11 cellular contexts compared by ENCODE assay signal in the genomic region with DNA sequence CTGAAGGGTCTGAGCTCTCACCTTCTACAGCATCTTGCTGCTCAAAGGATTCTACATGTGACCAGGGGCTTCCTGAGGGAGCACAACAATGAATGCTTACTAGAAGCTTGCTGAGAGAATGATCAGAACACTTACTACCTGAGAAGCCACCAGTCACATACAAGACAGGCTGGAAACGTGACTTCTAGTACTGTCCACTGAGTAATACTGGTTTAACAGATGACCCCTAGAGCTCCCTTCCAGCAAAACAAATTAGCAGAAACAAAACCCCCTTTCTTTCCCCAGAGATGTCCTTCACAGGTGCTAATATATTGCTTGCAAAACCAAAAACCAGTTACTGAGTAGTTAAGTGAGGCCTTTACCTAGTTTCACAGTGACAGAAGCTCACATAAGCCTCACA. TPM values are rescaled to one million over a fixed set of nuclear protein-coding genes. Genes with fewer than 3 reads are reported as not detected.
DNase-seq lines count a peak whose midpoint lies in the region; ATAC-seq, FAIRE-seq and TF ChIP-seq lines count a peak whose summit lies in the region.
"Had no signal": no experiment of that assay in that cellular context is flagged by ENCODE, and none has a peak within 500 bp of the region (broad histone marks: within the 10 kb centered on the region; RNA-seq: fewer than 3 reads in every experiment).

No MANE protein-coding gene starts in this region.

- peaks cover 10% of the 10 kb centered on the region for H3K36me3 ChIP-seq in BLaER1
- no peaks in the 10 kb centered on the region for H3K36me3 ChIP-seq in keratinocyte (ENCODE audit: control insufficient read depth in 2 of 2, extremely low read depth in 1 of 2, insufficient read depth in 2 of 2, low read length in 2 of 2)

- H3K9me3 ChIP-seq in BLaER1 (no peaks in the 10 kb centered on the region), keratinocyte (ENCODE audit: control insufficient read depth, low read depth, low read length) (no peaks in the 10 kb centered on the region)

- peaks cover 2% of the 10 kb centered on the region for H3K9me1 ChIP-seq in keratinocyte (ENCODE audit: control insufficient read depth, extremely low read depth, insufficient read depth, low read length)

- no peak overlapping the region for H2AFZ ChIP-seq in keratinocyte (ENCODE audit: control insufficient read depth, low read length)

- peak; percentile 40 for DNase-seq in GM13977 (ENCODE audit: low spot score)
- no peak for DNase-seq in WTC11 (ENCODE audit: low spot score)
- no peak for DNase-seq in keratinocyte (ENCODE audit: low read depth, low spot score)
- DNase-seq in cerebellum (ENCODE audit: low spot score), result no peak
- DNase-seq in activated gamma-delta T cell treated with Interleukin-2 at 50 U/mL for 16 hours, result no peak
- DNase-seq: amniotic stem cell, COR-L47, NCI-H2081 treated with DMSO at 0.1 percent for 48 hours had no signal

- CTCF ChIA-PET in WTC11 (lab: Charles Lee), result interaction anchor here (0.6 to 1.1 kb wide), 2 partner anchors 65 to 853 kb away, joined by 3 to 5 read pairs; a partner anchor contains a TSS

- H3K4me1 ChIP-seq in BLaER1, result peaks cover 38% of the 10 kb centered on the region
- peaks cover 22% of the 10 kb centered on the region for H3K4me1 ChIP-seq in keratinocyte (ENCODE audit: control insufficient read depth, extremely low read depth, insufficient read depth, low read length)

- TF ChIP-seq CTCF in GM13977 (IDR thresholded peaks at IDR 0.05; ENCODE audit: extremely low read depth, insufficient read depth, missing control alignments) (no peak), WTC11 (IDR thresholded peaks at IDR 0.05) (no peak), keratinocyte (optimal IDR thresholded peaks at IDR 0.05 in 1 of 3, IDR thresholded peaks at IDR 0.05 in 1 of 3, conservative IDR thresholded peaks at IDR 0.05 in 1 of 3; ENCODE audit: extremely low read depth in 1 of 3, insufficient read depth in 2 of 3, low read length in 3 of 3) (no peak)

- FAIRE-seq in keratinocyte (lab: Jason Lieb, UNC), result no peak

- H3K4me3 ChIP-seq in BLaER1 (no peak overlapping the region), keratinocyte (ENCODE audit: control insufficient read depth in 2 of 3, extremely low read depth in 1 of 3, insufficient read depth in 2 of 3, low read depth in 1 of 3, low read length in 3 of 3) (no peak overlapping the region)

- H3K27me3 Mint-ChIP-seq in WTC11 (ENCODE audit: low read depth), result no peaks in the 10 kb centered on the region

- H3K4me3 Mint-ChIP-seq in WTC11, result peak overlapping the region; percentile 91

- H3K9me3 Mint-ChIP-seq in WTC11, result no peaks in the 10 kb centered on the region

- ATAC-seq in WTC11 (no peak), GM18873 (IDR thresholded peaks at IDR 0.05; ENCODE audit: low FRiP score, unreplicated experiment) (no peak), HG03342 (IDR thresholded peaks at IDR 0.05; ENCODE audit: unreplicated experiment) (no peak)

- H3K9ac ChIP-seq in BLaER1 (peak overlapping the region; percentile 18; the same call in 1 of the 2 replicates), keratinocyte (ENCODE audit: control insufficient read depth, extremely low read depth, insufficient read depth, low read length) (no peak overlapping the region)

- in situ Hi-C loops in GM13977 (cut with MboI; ENCODE audit: low pct_unique_long_range_greater_than_20kb, low sequenced_read_pairs, unreplicated experiment), result no loop called here

- no peaks in the 10 kb centered on the region; the same call in 1 of the 2 replicates for H3K36me3 Mint-ChIP-seq in WTC11

- peak overlapping the region; percentile 90 for H3K4me2 ChIP-seq in BLaER1
- H3K4me2 ChIP-seq in keratinocyte (ENCODE audit: control insufficient read depth, extremely low read depth, insufficient read depth, low read depth, low read length), result peak overlapping the region; percentile 3

- no peak overlapping the region for H3K27ac Mint-ChIP-seq in WTC11

- H3K79me2 ChIP-seq in keratinocyte (ENCODE audit: control insufficient read depth, insufficient read depth, low read length), result peaks cover 91% of the 10 kb centered on the region

- no peaks in the 10 kb centered on the region for H3K27me3 ChIP-seq in BLaER1
- H3K27me3 ChIP-seq in keratinocyte (ENCODE audit: control insufficient read depth, extremely low read depth, insufficient read depth, low read length), result no peaks in the 10 kb centered on the region

- POLR2A ChIA-PET in WTC11 (lab: Charles Lee), result no interaction called here

- H3K27ac ChIP-seq in BLaER1 (no peak overlapping the region), keratinocyte (ENCODE audit: control insufficient read depth, insufficient read depth, low read length) (no peak overlapping the region)

- H4K20me1 ChIP-seq in BLaER1 (peaks cover 87% of the 10 kb centered on the region), keratinocyte (ENCODE audit: control insufficient read depth, extremely low read depth, insufficient read depth, low read length) (peaks cover 15% of the 10 kb centered on the region)

- H3K4me1 Mint-ChIP-seq in WTC11, result peaks cover 33% of the 10 kb centered on the region

- dilution Hi-C loops in keratinocyte (cut with MboI; ENCODE audit: extremely low pct_ligation_motif_present, low sequenced_read_pairs), result no loop called here

TF ChIP-seq in WTC11, 78 proteins besides CTCF, POLR2A, EP300 and RAD21 (continues in another document):
- TF ChIP-seq, protein P1, sequence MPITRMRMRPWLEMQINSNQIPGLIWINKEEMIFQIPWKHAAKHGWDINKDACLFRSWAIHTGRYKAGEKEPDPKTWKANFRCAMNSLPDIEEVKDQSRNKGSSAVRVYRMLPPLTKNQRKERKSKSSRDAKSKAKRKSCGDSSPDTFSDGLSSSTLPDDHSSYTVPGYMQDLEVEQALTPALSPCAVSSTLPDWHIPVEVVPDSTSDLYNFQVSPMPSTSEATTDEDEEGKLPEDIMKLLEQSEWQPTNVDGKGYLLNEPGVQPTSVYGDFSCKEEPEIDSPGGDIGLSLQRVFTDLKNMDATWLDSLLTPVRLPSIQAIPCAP (CRISPR knock-in tag; IDR thresholded peaks at IDR 0.05), result no peak
- TF ChIP-seq, protein P2, sequence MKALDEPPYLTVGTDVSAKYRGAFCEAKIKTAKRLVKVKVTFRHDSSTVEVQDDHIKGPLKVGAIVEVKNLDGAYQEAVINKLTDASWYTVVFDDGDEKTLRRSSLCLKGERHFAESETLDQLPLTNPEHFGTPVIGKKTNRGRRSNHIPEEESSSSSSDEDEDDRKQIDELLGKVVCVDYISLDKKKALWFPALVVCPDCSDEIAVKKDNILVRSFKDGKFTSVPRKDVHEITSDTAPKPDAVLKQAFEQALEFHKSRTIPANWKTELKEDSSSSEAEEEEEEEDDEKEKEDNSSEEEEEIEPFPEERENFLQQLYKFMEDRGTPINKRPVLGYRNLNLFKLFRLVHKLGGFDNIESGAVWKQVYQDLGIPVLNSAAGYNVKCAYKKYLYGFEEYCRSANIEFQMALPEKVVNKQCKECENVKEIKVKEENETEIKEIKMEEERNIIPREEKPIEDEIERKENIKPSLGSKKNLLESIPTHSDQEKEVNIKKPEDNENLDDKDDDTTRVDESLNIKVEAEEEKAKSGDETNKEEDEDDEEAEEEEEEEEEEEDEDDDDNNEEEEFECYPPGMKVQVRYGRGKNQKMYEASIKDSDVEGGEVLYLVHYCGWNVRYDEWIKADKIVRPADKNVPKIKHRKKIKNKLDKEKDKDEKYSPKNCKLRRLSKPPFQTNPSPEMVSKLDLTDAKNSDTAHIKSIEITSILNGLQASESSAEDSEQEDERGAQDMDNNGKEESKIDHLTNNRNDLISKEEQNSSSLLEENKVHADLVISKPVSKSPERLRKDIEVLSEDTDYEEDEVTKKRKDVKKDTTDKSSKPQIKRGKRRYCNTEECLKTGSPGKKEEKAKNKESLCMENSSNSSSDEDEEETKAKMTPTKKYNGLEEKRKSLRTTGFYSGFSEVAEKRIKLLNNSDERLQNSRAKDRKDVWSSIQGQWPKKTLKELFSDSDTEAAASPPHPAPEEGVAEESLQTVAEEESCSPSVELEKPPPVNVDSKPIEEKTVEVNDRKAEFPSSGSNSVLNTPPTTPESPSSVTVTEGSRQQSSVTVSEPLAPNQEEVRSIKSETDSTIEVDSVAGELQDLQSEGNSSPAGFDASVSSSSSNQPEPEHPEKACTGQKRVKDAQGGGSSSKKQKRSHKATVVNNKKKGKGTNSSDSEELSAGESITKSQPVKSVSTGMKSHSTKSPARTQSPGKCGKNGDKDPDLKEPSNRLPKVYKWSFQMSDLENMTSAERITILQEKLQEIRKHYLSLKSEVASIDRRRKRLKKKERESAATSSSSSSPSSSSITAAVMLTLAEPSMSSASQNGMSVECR (CRISPR knock-in tag; IDR thresholded peaks at IDR 0.05; ENCODE audit: borderline replicate concordance), result no peak

RNA-seq across cellular contexts. Expression of a gene that starts 2.1 kb away (rescaled TPM):
- total RNA-seq in WTC11 (2021) (17.9 to 23.8 TPM (median 18.9 TPM) in 3 replicates), cerebellum (22.7 TPM)
- polyA plus RNA-seq in keratinocyte, result 22.2 to 28.9 TPM (median 23.7 TPM) in 3 replicates
- polyA plus RNA-seq in keratinocyte (2011; ENCODE audit: low read depth), result 4.6 TPM
- 17.1 and 22.5 TPM in 2 replicates for polyA plus RNA-seq in keratinocyte (2011; cell fraction: cytosol; rRNA removed)
- polyA plus RNA-seq in keratinocyte (2011; cell fraction: nucleus; rRNA removed), result 31.6 and 33.1 TPM in 2 replicates
- polyA plus RNA-seq in keratinocyte (2012; ENCODE audit: low replicate concordance), result 9.0 and 21.3 TPM in 2 replicates
- 26.0 to 44.6 TPM (median 31.7 TPM) in 3 replicates for polyA minus RNA-seq in keratinocyte
- 15.7 TPM for polyA minus RNA-seq in keratinocyte (2011; cell fraction: cytosol; rRNA and poly(A)+ RNA removed)
- polyA minus RNA-seq in keratinocyte (2011; cell fraction: nucleus; rRNA and poly(A)+ RNA removed), result 14.5 and 26.1 TPM in 2 replicates

RNA-seq across cellular contexts. Expression of a gene that starts 2.2 kb away (rescaled TPM):
- total RNA-seq in WTC11 (2021) (20.7 to 24.6 TPM (median 22.5 TPM) in 3 replicates), cerebellum (12.5 TPM)
- polyA plus RNA-seq in keratinocyte, result 8.2 to 13.4 TPM (median 8.5 TPM) in 3 replicates
- 2.6 TPM for polyA plus RNA-seq in keratinocyte (2011; ENCODE audit: low read depth)
- 4.0 and 5.5 TPM in 2 replicates for polyA plus RNA-seq in keratinocyte (2011; cell fraction: cytosol; rRNA removed)
- 16.7 and 18.0 TPM in 2 replicates for polyA plus RNA-seq in keratinocyte (2011; cell fraction: nucleus; rRNA removed)
- 4.0 and 10.1 TPM in 2 replicates for polyA plus RNA-seq in keratinocyte (2012; ENCODE audit: low replicate concordance)
- polyA minus RNA-seq in keratinocyte, result 24.2 to 26.1 TPM (median 24.9 TPM) in 3 replicates
- 8.6 TPM for polyA minus RNA-seq in keratinocyte (2011; cell fraction: cytosol; rRNA and poly(A)+ RNA removed)
- 29.2 and 36.1 TPM in 2 replicates for polyA minus RNA-seq in keratinocyte (2011; cell fraction: nucleus; rRNA and poly(A)+ RNA removed)
